In the genomic region with DNA sequence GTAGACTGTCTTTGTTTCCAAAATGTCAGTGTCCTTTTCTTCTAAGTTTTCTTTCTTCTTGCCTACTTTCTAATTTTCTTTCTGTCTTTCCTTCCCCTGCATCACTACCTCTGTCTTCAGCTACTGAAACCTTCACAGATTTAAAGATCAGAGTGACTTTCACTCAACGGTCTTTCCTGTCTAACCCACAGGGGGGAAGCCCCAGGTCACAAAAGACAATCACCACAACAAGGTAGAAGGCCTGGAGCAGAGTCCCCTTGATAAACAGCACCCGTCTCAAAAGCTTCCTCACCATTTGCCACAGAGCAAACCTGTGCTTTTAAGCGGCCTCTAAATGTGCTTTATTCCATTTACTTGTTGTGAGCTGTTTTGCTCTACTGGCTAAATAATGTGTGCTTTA, we compare ENCODE assay signal across 8 cellular contexts.
DNase-seq lines count a peak whose midpoint lies in the region; ATAC-seq and TF ChIP-seq lines count a peak whose summit lies in the region.

No MANE protein-coding gene starts in this region.

- DNase-seq in stimulated activated CD4-positive, alpha-beta T cell treated with anti-CD3 and anti-CD28 coated beads, Interleukin-12 subunit alpha, Interleukin-12 subunit beta, amount 100 ng/mL, for 48 hours (ENCODE audit: low read depth in 2 of 3, low spot score in 1 of 3), result peak; percentile 6 to 22 (median 22)
- no peak for DNase-seq in stimulated activated CD4-positive, alpha-beta T cell treated with anti-CD3 and anti-CD28 coated beads, Interleukin-12 subunit alpha, Interleukin-12 subunit beta, amount 100 ng/mL, for 4 hours
- DNase-seq in activated T-cell treated with anti-CD3 and anti-CD28 coated beads for 4 hours, result peak; percentile 10
- peak; percentile 36 for DNase-seq in stimulated activated CD8-positive, alpha-beta memory T cell treated with anti-CD3 and anti-CD28 coated beads, Interleukin-4, amount 100 ng/mL, for 48 hours
- no peak for DNase-seq in Right ventricle myocardium superior
- no peak for DNase-seq in ovary
- DNase-seq in NCI-H2227 (lab: John Stamatoyannopoulos, UW; ENCODE audit: unreplicated experiment), result no peak

- WGBS in ovary, 3 donors, result 44 to 70% (median 69%) methylated on average over 3 of the region's 3 CpGs

- ATAC-seq in HG03175 (IDR thresholded peaks at IDR 0.05; ENCODE audit: unreplicated experiment) (peak; percentile 89), Right ventricle myocardium superior (ENCODE audit: poor library complexity) (no peak)

- no peak for TF ChIP-seq EP300 in ovary (IDR thresholded peaks at IDR 0.05)

- intact Hi-C loops in Right ventricle myocardium superior (cut with DNase I) (no loop called here), ovary (cut with DNase I) (no loop called here)

- no peak overlapping the region for H3K4me3 ChIP-seq in ovary

- no peak overlapping the region for H3K27ac ChIP-seq in ovary

- H3K27me3 ChIP-seq in ovary, result no peaks in the 10 kb centered on the region

- H3K4me1 ChIP-seq in ovary (ENCODE audit: insufficient read depth), result no peaks in the 10 kb centered on the region

- no peak for TF ChIP-seq CTCF in ovary (IDR thresholded peaks at IDR 0.05)

- H3K36me3 ChIP-seq in ovary, result no peaks in the 10 kb centered on the region

- peaks cover 0 to 3% of the 10 kb centered on the region in 2 donors for H3K9me3 ChIP-seq in ovary

- TF ChIP-seq POLR2A in ovary (IDR thresholded peaks at IDR 0.05), result no peak

Comparison
In these comparisons a context has a peak if more than half of its experiments do, and no peak if none do; other contexts are left out.
1. DNase-seq: peak in stimulated activated CD4-positive, alpha-beta T cell treated with anti-CD3 and anti-CD28 coated beads, Interleukin-12 subunit alpha, Interleukin-12 subunit beta, amount 100 ng/mL, for 48 hours (3 of 3), activated T-cell treated with anti-CD3 and anti-CD28 coated beads for 4 hours (single experiment) and stimulated activated CD8-positive, alpha-beta memory T cell treated with anti-CD3 and anti-CD28 coated beads, Interleukin-4, amount 100 ng/mL, for 48 hours (single experiment); none in stimulated activated CD4-positive, alpha-beta T cell treated with anti-CD3 and anti-CD28 coated beads, Interleukin-12 subunit alpha, Interleukin-12 subunit beta, amount 100 ng/mL, for 4 hours (single experiment), Right ventricle myocardium superior (single experiment), ovary (0 of 5) and NCI-H2227 (single experiment).